Comparison of ENCODE assay signal across 18 cellular contexts in genomic region chr1:219027161-219027673, GRCh38.
DNase-seq lines count a peak whose midpoint lies in the region; ATAC-seq and TF ChIP-seq lines count a peak whose summit lies in the region.
"Had no signal": no experiment of that assay in that cellular context is flagged by ENCODE, and none has a peak within 500 bp of the region (broad histone marks: within the 10 kb centered on the region; RNA-seq: fewer than 3 reads in every experiment).

No MANE protein-coding gene starts in this region.

- ATAC-seq in GM21447 (IDR thresholded peaks at IDR 0.05; ENCODE audit: unreplicated experiment) (no peak), GM23338 (no peak)

- peak overlapping the region; percentile 83 for H3K27ac ChIP-seq in WERI-Rb-1
- H3K27ac ChIP-seq in GM23338 (ENCODE audit: low read depth), result no peak overlapping the region
- H3K27ac ChIP-seq: BLaER1 treated with 17β-estradiol and CSF1 and Interleukin-3, amounts not matched to agents 10 nM and 100 nM; SK-N-MC had no signal

- no peaks in the 10 kb centered on the region for H3K36me3 ChIP-seq in WERI-Rb-1
- H3K36me3 ChIP-seq in GM23338 (ENCODE audit: insufficient read depth), result no peaks in the 10 kb centered on the region
- H3K36me3 ChIP-seq: BLaER1 treated with 17β-estradiol and CSF1 and Interleukin-3, amounts not matched to agents 10 nM and 100 nM; HAP-1 had no signal

- no peak overlapping the region for H3K4me2 ChIP-seq in GM23338
- H3K4me2 ChIP-seq: BLaER1 treated with 17β-estradiol and CSF1 and Interleukin-3, amounts not matched to agents 10 nM and 100 nM had no signal

- no peaks in the 10 kb centered on the region for H4K20me1 ChIP-seq in GM23338 (replicated peaks; ENCODE audit: insufficient read depth)
- H4K20me1 ChIP-seq: BLaER1 treated with 17β-estradiol and CSF1 and Interleukin-3, amounts not matched to agents 10 nM and 100 nM had no signal

- H3K36me3 Mint-ChIP-seq in GM23338 (ENCODE audit: low read depth), result no peaks in the 10 kb centered on the region
- H3K36me3 Mint-ChIP-seq: CD8-positive, alpha-beta memory T cell had no signal

- H3K9me3 ChIP-seq in WERI-Rb-1 (ENCODE audit: severe bottlenecking), result peaks cover 4% of the 10 kb centered on the region
- H3K9me3 ChIP-seq: BLaER1 treated with 17β-estradiol and CSF1 and Interleukin-3, amounts not matched to agents 10 nM and 100 nM; HAP-1 had no signal

- H3K9me3 Mint-ChIP-seq in GM23338, result no peaks in the 10 kb centered on the region

- no peak overlapping the region for H3K27ac Mint-ChIP-seq in GM23338
- H3K27ac Mint-ChIP-seq: CD8-positive, alpha-beta memory T cell had no signal

- TF ChIP-seq CTCF in WERI-Rb-1 (IDR thresholded peaks at IDR 0.05; ENCODE audit: low read depth, low read length), result no peak
- TF ChIP-seq CTCF in GM23338 (conservative IDR thresholded peaks at IDR 0.05; ENCODE audit: low read depth in 2 of 2), result no peak

- H3K4me3 Mint-ChIP-seq in GM23338, result no peak overlapping the region
- H3K4me3 Mint-ChIP-seq: CD8-positive, alpha-beta memory T cell had no signal

- no peaks in the 10 kb centered on the region for H3K79me2 ChIP-seq in GM23338 (replicated peaks; ENCODE audit: insufficient read depth)

- peaks cover 4% of the 10 kb centered on the region for H3K27me3 Mint-ChIP-seq in GM23338 (ENCODE audit: insufficient read depth, low read depth, poor library complexity)
- H3K27me3 Mint-ChIP-seq: CD8-positive, alpha-beta memory T cell had no signal

- no peak overlapping the region for H2AFZ ChIP-seq in GM23338

- H3F3A ChIP-seq in GM23338 (replicated peaks; ENCODE audit: low read depth), result no peaks in the 10 kb centered on the region

- H3K4me1 Mint-ChIP-seq in GM23338, result no peaks in the 10 kb centered on the region
- H3K4me1 Mint-ChIP-seq: CD8-positive, alpha-beta memory T cell had no signal

- H3K27me3 ChIP-seq in WERI-Rb-1 (ENCODE audit: insufficient read depth, low read depth, severe bottlenecking) (no peaks in the 10 kb centered on the region), GM23338 (ENCODE audit: insufficient read depth) (no peaks in the 10 kb centered on the region)
- H3K27me3 ChIP-seq: BLaER1 treated with 17β-estradiol and CSF1 and Interleukin-3, amounts not matched to agents 10 nM and 100 nM had no signal

- no peaks in the 10 kb centered on the region for H3K4me1 ChIP-seq in GM23338 (ENCODE audit: insufficient read depth)
- H3K4me1 ChIP-seq: BLaER1 treated with 17β-estradiol and CSF1 and Interleukin-3, amounts not matched to agents 10 nM and 100 nM; HAP-1 had no signal

- DNase-seq in D341Med (ENCODE audit: low spot score) (peak; percentile 25), NCI-H1694 treated with DMSO at 0.1 percent for 48 hours (lab: John Stamatoyannopoulos, UW) (peak; percentile 43), WERI-Rb-1 (peak; percentile 94), fibroblast of the conjunctiva (ENCODE audit: low read depth) (peak; percentile 10), GDM1 (lab: John Stamatoyannopoulos, UW) (no peak), GM23338 (ENCODE audit: low spot score) (no peak)
- no peak for DNase-seq in activated CD8-positive, alpha-beta memory T cell treated with anti-CD3 and anti-CD28 coated beads, Interleukin-2, amount 50 U/mL, for 48 hours
- DNase-seq: CD8-positive, alpha-beta memory T cell; DND-41; NCI-H1105 treated with DMSO at 0.1 percent for 48 hours; NCI-H187 treated with DMSO at 0.1 percent for 48 hours; NCI-H345; OCI-M1; SHP77 had no signal

- no peaks in the 10 kb centered on the region for H3K9me2 ChIP-seq in GM23338 (ENCODE audit: insufficient read depth)

- no peak overlapping the region for H3K4me3 ChIP-seq in WERI-Rb-1 (ENCODE audit: low read depth, low read length)
- H3K4me3 ChIP-seq in GM23338, result no peak overlapping the region
- H3K4me3 ChIP-seq: BLaER1 treated with 17β-estradiol and CSF1 and Interleukin-3, amounts not matched to agents 10 nM and 100 nM; HAP-1; SK-N-MC had no signal

TF ChIP-seq in GM23338, 12 proteins besides CTCF, POLR2A, EP300 and RAD21:
- TF ChIP-seq JUNB (IDR thresholded peaks at IDR 0.05; ENCODE audit: unreplicated experiment) (no peak), STAT1 (IDR thresholded peaks at IDR 0.05; ENCODE audit: unreplicated experiment) (no peak), CREB1 (CRISPR knock-in tag; IDR thresholded peaks at IDR 0.05; ENCODE audit: low read depth) (no peak), NANOG (IDR thresholded peaks at IDR 0.05; ENCODE audit: borderline replicate concordance) (no peak), POLR2AphosphoS5 (IDR thresholded peaks at IDR 0.05; ENCODE audit: low read depth) (no peak), EZH2 (IDR thresholded peaks at IDR 0.05; ENCODE audit: low read depth, unreplicated experiment) (no peak), EZH2phosphoT487 (IDR thresholded peaks at IDR 0.05; ENCODE audit: unreplicated experiment) (no peak), ZNF114 (CRISPR knock-in tag; IDR thresholded peaks at IDR 0.05) (no peak)
- TF ChIP-seq, protein P1, sequence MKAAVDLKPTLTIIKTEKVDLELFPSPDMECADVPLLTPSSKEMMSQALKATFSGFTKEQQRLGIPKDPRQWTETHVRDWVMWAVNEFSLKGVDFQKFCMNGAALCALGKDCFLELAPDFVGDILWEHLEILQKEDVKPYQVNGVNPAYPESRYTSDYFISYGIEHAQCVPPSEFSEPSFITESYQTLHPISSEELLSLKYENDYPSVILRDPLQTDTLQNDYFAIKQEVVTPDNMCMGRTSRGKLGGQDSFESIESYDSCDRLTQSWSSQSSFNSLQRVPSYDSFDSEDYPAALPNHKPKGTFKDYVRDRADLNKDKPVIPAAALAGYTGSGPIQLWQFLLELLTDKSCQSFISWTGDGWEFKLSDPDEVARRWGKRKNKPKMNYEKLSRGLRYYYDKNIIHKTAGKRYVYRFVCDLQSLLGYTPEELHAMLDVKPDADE (IDR thresholded peaks at IDR 0.05), result no peak

Comparison
In these comparisons a context has a peak if more than half of its experiments do, and no peak if none do; other contexts are left out.
1. DNase-seq: peak in D341Med (single experiment), NCI-H1694 treated with DMSO at 0.1 percent for 48 hours (single experiment), WERI-Rb-1 (single experiment) and fibroblast of the conjunctiva (single experiment); none in activated CD8-positive, alpha-beta memory T cell treated with anti-CD3 and anti-CD28 coated beads, Interleukin-2, amount 50 U/mL, for 48 hours (single experiment), GDM1 (single experiment) and GM23338 (single experiment).